Comparison of ENCODE assay signal across 24 cellular contexts in the genomic region with DNA sequence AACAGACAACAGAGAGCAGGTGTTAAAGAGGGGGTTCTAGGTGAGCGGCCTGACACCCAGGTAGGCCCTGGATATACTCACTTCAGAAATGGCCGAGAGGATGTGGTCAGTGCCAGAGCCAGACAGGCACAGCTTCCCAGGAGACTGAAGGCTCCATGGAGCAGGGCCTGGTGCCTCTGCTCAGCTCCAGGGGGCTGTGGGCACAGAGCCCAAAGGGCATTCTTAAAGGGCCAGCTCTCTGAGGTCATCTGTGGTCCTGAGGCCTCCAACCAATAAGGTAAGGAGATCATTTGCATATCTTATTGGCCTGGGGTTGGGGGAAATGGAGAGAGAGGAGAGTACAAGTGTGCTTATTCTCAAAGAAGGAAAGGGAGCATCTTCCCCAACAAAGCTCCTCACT. TPM values are rescaled to one million over a fixed set of nuclear protein-coding genes. Genes with fewer than 3 reads are reported as not detected.
DNase-seq lines count a peak whose midpoint lies in the region; ATAC-seq and TF ChIP-seq lines count a peak whose summit lies in the region.
"Had no signal": no experiment of that assay in that cellular context is flagged by ENCODE, and none has a peak within 500 bp of the region (broad histone marks: within the 10 kb centered on the region; RNA-seq: fewer than 3 reads in every experiment).

No MANE protein-coding gene starts in this region.

- no peaks in the 10 kb centered on the region for H3K36me3 ChIP-seq in CD4-positive, CD25-positive, alpha-beta regulatory T cell (ENCODE audit: control insufficient read depth, insufficient read depth, low read length)
- H3K36me3 ChIP-seq: Peyer's patch, SJCRH30 had no signal

- H3K4me1 Mint-ChIP-seq in CD4-positive, CD25-positive, alpha-beta regulatory T cell: peaks cover 3 to 22% (median 16%) of the 10 kb centered on the region in 4 donors
- H3K4me1 Mint-ChIP-seq in glutamatergic neuron (ENCODE audit: low read depth, unreplicated experiment) (peaks cover 44% of the 10 kb centered on the region), mesothelial cell of epicardium (peaks cover 24% of the 10 kb centered on the region)

- no peak overlapping the region for H3K4me3 ChIP-seq in CD4-positive, CD25-positive, alpha-beta regulatory T cell (ENCODE audit: low read depth, low read length)
- H3K4me3 ChIP-seq: Peyer's patch, SJCRH30 had no signal

- H3K4me1 ChIP-seq in CD4-positive, CD25-positive, alpha-beta regulatory T cell (ENCODE audit: control insufficient read depth, insufficient read depth, low read length, poor library complexity, severe bottlenecking): peaks cover 17% of the 10 kb centered on the region

- H3K27ac ChIP-seq in CD4-positive, CD25-positive, alpha-beta regulatory T cell (ENCODE audit: insufficient read depth, low read length, poor library complexity, severe bottlenecking): no peak overlapping the region
- H3K27ac ChIP-seq: HL-60, KMS-11, Peyer's patch, SJCRH30 had no signal

- no peaks in the 10 kb centered on the region for H3K36me3 Mint-ChIP-seq in CD4-positive, CD25-positive, alpha-beta regulatory T cell
- peaks cover 10% of the 10 kb centered on the region for H3K36me3 Mint-ChIP-seq in glutamatergic neuron (ENCODE audit: unreplicated experiment)
- no peaks in the 10 kb centered on the region for H3K36me3 Mint-ChIP-seq in mesothelial cell of epicardium

- no peaks in the 10 kb centered on the region for H3K9me3 Mint-ChIP-seq in CD4-positive, CD25-positive, alpha-beta regulatory T cell
- H3K9me3 Mint-ChIP-seq in glutamatergic neuron (ENCODE audit: unreplicated experiment) (peaks cover 31% of the 10 kb centered on the region), mesothelial cell of epicardium (no peaks in the 10 kb centered on the region)

- H3K27me3 ChIP-seq in CD4-positive, CD25-positive, alpha-beta regulatory T cell (ENCODE audit: control insufficient read depth, insufficient read depth, low read length): no peaks in the 10 kb centered on the region
- H3K27me3 ChIP-seq: Peyer's patch had no signal

- H3K4me3 Mint-ChIP-seq in CD4-positive, CD25-positive, alpha-beta regulatory T cell: peak overlapping the region in 1 of 4 donors; percentile 84
- H3K4me3 Mint-ChIP-seq in glutamatergic neuron (ENCODE audit: unreplicated experiment) (no peak overlapping the region), mesothelial cell of epicardium (no peak overlapping the region)

- DNase-seq in CD4-positive, CD25-positive, alpha-beta regulatory T cell: no peak
- peak; percentile 20 for DNase-seq in NCI-H226
- DNase-seq in glutamatergic neuron: no peak
- no peak for DNase-seq in mesothelial cell of epicardium (ENCODE audit: low spot score in 2 of 2, unreplicated experiment in 2 of 2)
- no peak for DNase-seq in hepatic stellate cell (ENCODE audit: low spot score)
- DNase-seq in iPS-NIHi11 (ENCODE audit: low spot score): no peak
- DNase-seq: AML-193, C1 segment of cervical spinal cord, DMS53, EL, GF-D8, GOT3, HCEC 1CT, NCI-H1105 treated with DMSO at 0.1 percent for 48 hours, NCI-H2029 treated with DMSO at 0.1 percent for 48 hours, NCI-H345, Peyer's patch, SJCRH30 had no signal

- no peak for ATAC-seq in CD4-positive, CD25-positive, alpha-beta regulatory T cell (ENCODE audit: low read depth in 2 of 2)

- peak overlapping the region in 2 of 3 donors; percentile 57 to 59 for H3K27ac Mint-ChIP-seq in CD4-positive, CD25-positive, alpha-beta regulatory T cell
- H3K27ac Mint-ChIP-seq in glutamatergic neuron (ENCODE audit: unreplicated experiment) (peak overlapping the region; percentile 76), mesothelial cell of epicardium (no peak overlapping the region)

- H3K27me3 Mint-ChIP-seq in CD4-positive, CD25-positive, alpha-beta regulatory T cell: no peaks in the 10 kb centered on the region
- H3K27me3 Mint-ChIP-seq in glutamatergic neuron (ENCODE audit: unreplicated experiment) (peaks cover 21% of the 10 kb centered on the region), mesothelial cell of epicardium (ENCODE audit: low read depth) (peaks cover 27% of the 10 kb centered on the region)

- no peak for TF ChIP-seq CTCF in glutamatergic neuron (IDR thresholded peaks at IDR 0.05; ENCODE audit: partially characterized antibody, unreplicated experiment)
- TF ChIP-seq CTCF in mesothelial cell of epicardium (IDR thresholded peaks at IDR 0.05; ENCODE audit: unreplicated experiment): no peak

- no peaks in the 10 kb centered on the region for H3K9me3 ChIP-seq in CD4-positive, CD25-positive, alpha-beta regulatory T cell (ENCODE audit: control insufficient read depth in 2 of 2, low read length in 2 of 2)
- H3K9me3 ChIP-seq: Peyer's patch, SJCRH30 had no signal

RNA-seq across cellular contexts. Expression of gene PCK2, which starts 9.7 kb away (rescaled TPM):
- total RNA-seq in CD4-positive, CD25-positive, alpha-beta regulatory T cell: 21.0 TPM
- 10 to 100 TPM; 26.3 to 32.2 (median 27.8) TPM for polyA plus RNA-seq in CD4-positive, CD25-positive, alpha-beta regulatory T cell
- 99.9 TPM for total RNA-seq in glutamatergic neuron (ENCODE audit: unreplicated experiment)
- 18.9 to 22.2 TPM (median 20.6 TPM) in 3 replicates for total RNA-seq in mesothelial cell of epicardium

RNA-seq across cellular contexts. Expression of gene CPNE6, which starts 13.1 kb away (rescaled TPM):
- not detected for total RNA-seq in CD4-positive, CD25-positive, alpha-beta regulatory T cell
- not detected for polyA plus RNA-seq in CD4-positive, CD25-positive, alpha-beta regulatory T cell
- 0.44 TPM for total RNA-seq in glutamatergic neuron (ENCODE audit: unreplicated experiment)
- total RNA-seq in mesothelial cell of epicardium: not detected in 3 replicates
- total RNA-seq: A172, HT-29, OCI-LY7, SJCRH30 had no signal
- polyA plus RNA-seq: AG04450 had no signal

RNA-seq across cellular contexts. Expression of gene DCAF11, which starts 30.1 kb away (rescaled TPM):
- total RNA-seq in CD4-positive, CD25-positive, alpha-beta regulatory T cell: 97.8 TPM
- polyA plus RNA-seq in CD4-positive, CD25-positive, alpha-beta regulatory T cell: 10 to 100 TPM; 73.4 to 95.7 (median 82.3) TPM
- total RNA-seq in glutamatergic neuron (ENCODE audit: unreplicated experiment): 54.1 TPM
- total RNA-seq in mesothelial cell of epicardium: 62.3 to 71.1 TPM (median 63.7 TPM) in 3 replicates

RNA-seq across cellular contexts. Expression of gene NRL, which starts 30.3 kb away (rescaled TPM):
- 2.8 TPM for total RNA-seq in CD4-positive, CD25-positive, alpha-beta regulatory T cell
- 1 to 10 TPM; 1.9 to 2.9 (median 2.1) TPM for polyA plus RNA-seq in CD4-positive, CD25-positive, alpha-beta regulatory T cell
- total RNA-seq in glutamatergic neuron (ENCODE audit: unreplicated experiment) (3.7 TPM), mesothelial cell of epicardium (1.5 to 2.0 TPM (median 1.8 TPM) in 3 replicates)
- total RNA-seq: A172 had no signal

RNA-seq across cellular contexts. Expression of gene CARMIL3, which starts 32.6 kb away (rescaled TPM):
- 0.52 TPM for total RNA-seq in CD4-positive, CD25-positive, alpha-beta regulatory T cell
- not detected for polyA plus RNA-seq in CD4-positive, CD25-positive, alpha-beta regulatory T cell
- total RNA-seq in glutamatergic neuron (ENCODE audit: unreplicated experiment): 108 TPM
- 1.1 to 1.6 TPM (median 1.4 TPM) in 3 replicates for total RNA-seq in mesothelial cell of epicardium
- polyA plus RNA-seq: AG04450 had no signal
